Comparison of ENCODE assay signal across 12 cellular contexts in genomic region chr1:51268675-51269033, GRCh38. TPM values are rescaled to one million over a fixed set of nuclear protein-coding genes. Genes with fewer than 3 reads are reported as not detected.
DNase-seq lines count a peak whose midpoint lies in the region; ATAC-seq and TF ChIP-seq lines count a peak whose summit lies in the region.
"Had no signal": no experiment of that assay in that cellular context is flagged by ENCODE, and none has a peak within 500 bp of the region (broad histone marks: within the 10 kb centered on the region; RNA-seq: fewer than 3 reads in every experiment).

No MANE protein-coding gene starts in this region.

- H3K9me1 ChIP-seq in IMR-90 (ENCODE audit: insufficient read depth, low read length): peaks cover 16% of the 10 kb centered on the region

- dilution Hi-C loops in IMR-90 (cut with HindIII; ENCODE audit: low sequenced_read_pairs, unreplicated experiment): no loop called here

- H3K27ac Mint-ChIP-seq in mesothelial cell of epicardium: no peak overlapping the region

- TF ChIP-seq CTCF in heart left ventricle (IDR thresholded peaks at IDR 0.05) (no peak), IMR-90 (conservative IDR thresholded peaks at IDR 0.05; ENCODE audit: low read depth, low read length) (no peak), mesothelial cell of epicardium (IDR thresholded peaks at IDR 0.05; ENCODE audit: unreplicated experiment) (no peak)

- CTCF ChIA-PET in IMR-90 (lab: Yijun Ruan, JAX): no interaction called here

- H3K4me2 ChIP-seq in IMR-90 (ENCODE audit: low read depth, low read length): no peak overlapping the region

- peak overlapping the region; percentile 31 to 68; a peak in 3 of 4 replicates for H4K8ac ChIP-seq in IMR-90 (ENCODE audit: low read depth in 2 of 2, low read length in 2 of 2)

- peak overlapping the region; percentile 88 for H2BK20ac ChIP-seq in IMR-90 (ENCODE audit: low read depth, low read length)

- no peak overlapping the region for H3K4me3 Mint-ChIP-seq in mesothelial cell of epicardium

- peak in 3 of 4 donors; percentile 38 to 63 (median 59) for ATAC-seq in heart left ventricle
- 0 out of 2 replicates have a peak, but pooled peaks have one; percentile 21 for ATAC-seq in IMR-90 (ENCODE audit: low read depth)
- ATAC-seq in aorta (ENCODE audit: low FRiP score): no peak
- ATAC-seq in GM18858 (IDR thresholded peaks at IDR 0.05; ENCODE audit: unreplicated experiment): no peak

- H2AK9ac ChIP-seq in IMR-90 (replicated peaks; ENCODE audit: low read depth, low read length, poor library complexity): no peak overlapping the region

- no peak for TF ChIP-seq POLR2A in heart left ventricle (IDR thresholded peaks at IDR 0.05)
- TF ChIP-seq POLR2A in IMR-90 (IDR thresholded peaks at IDR 0.05; ENCODE audit: low read depth, low read length): no peak

- H3K4me3 ChIP-seq in heart left ventricle: no peak overlapping the region
- H3K4me3 ChIP-seq in IMR-90 (ENCODE audit: insufficient read depth, low read depth, low read length): no peak overlapping the region
- no peak overlapping the region for H3K4me3 ChIP-seq in aorta (ENCODE audit: low read length in 2 of 2)

- BruUV-seq in IMR-90 (replicated peaks; lab: Mats Ljungman, UMichigan): no TSS peak

- H4K20me1 ChIP-seq in IMR-90 (ENCODE audit: insufficient read depth, low read length): peaks cover 29% of the 10 kb centered on the region

- intact Hi-C loops in heart left ventricle (cut with DNase I) (no loop called here), cardiac septum (cut with DNase I) (no loop called here), IMR-90 (cut with micrococcal nuclease) (loop anchor here (10.0 kb wide), 1 partner anchor 156 kb away; no protein-coding TSS in a partner anchor), aorta (cut with DNase I) (no loop called here)

- H3K4me1 ChIP-seq in heart left ventricle (peaks cover 14 to 82% (median 46%) of the 10 kb centered on the region in 12 donors), IMR-90 (ENCODE audit: control insufficient read depth, insufficient read depth, low read length) (peaks cover 14% of the 10 kb centered on the region), aorta (ENCODE audit: control insufficient read depth in 1 of 2, insufficient read depth in 2 of 2, low read length in 2 of 2) (peaks cover 3 to 13% of the 10 kb centered on the region in 2 donors)
- H3K4me1 ChIP-seq: BE2C had no signal

- H4K91ac ChIP-seq in IMR-90 (ENCODE audit: insufficient read depth, low read depth, low read length): peak overlapping the region; percentile 70

- peaks cover 13% of the 10 kb centered on the region for H3K4me1 Mint-ChIP-seq in mesothelial cell of epicardium

- H3K36me3 ChIP-seq in heart left ventricle (peaks cover 0 to 40% (median 23%) of the 10 kb centered on the region in 9 donors), IMR-90 (ENCODE audit: control insufficient read depth, insufficient read depth, low read length) (peaks cover 7% of the 10 kb centered on the region), aorta (ENCODE audit: control insufficient read depth in 1 of 2, insufficient read depth in 2 of 2, low read length in 1 of 2) (no peaks in the 10 kb centered on the region)
- H3K36me3 ChIP-seq: BE2C had no signal

- WGBS in heart left ventricle, 4 donors: 45 to 56% (median 50%) methylated on average over 2 of the region's 2 CpGs
- WGBS in IMR-90 (ENCODE audit: extremely low coverage in 2 of 2, insufficient read length in 1 of 2), 2 experiments: no CpG with 5 or more reads among the region's 2 CpGs
- WGBS in aorta, 2 donors: 28 to 44% methylated on average over 2 of the region's 2 CpGs

- TF ChIP-seq RAD21 in IMR-90 (IDR thresholded peaks at IDR 0.05; ENCODE audit: low read length): no peak

- peak overlapping the region; percentile 89 for H2BK120ac ChIP-seq in IMR-90 (ENCODE audit: low read depth, low read length)

- DNase-seq in heart left ventricle: no peak
- DNase-seq in cardiac septum (ENCODE audit: low spot score): no peak
- no peak for DNase-seq in IMR-90
- no peak for DNase-seq in epithelial cell of prostate (ENCODE audit: low read depth, low spot score)
- no peak for DNase-seq in aorta
- no peak for DNase-seq in NCI-H2081 treated with DMSO at 0.1 percent for 48 hours (lab: John Stamatoyannopoulos, UW)
- DNase-seq in mesothelial cell of epicardium (ENCODE audit: low spot score in 2 of 2, unreplicated experiment in 2 of 2): no peak
- DNase-seq: BE2C, caudate nucleus, NCI-H510A treated with DMSO at 0.1 percent for 48 hours, small intestine had no signal

- no peaks in the 10 kb centered on the region for H3K9me3 ChIP-seq in heart left ventricle
- no peaks in the 10 kb centered on the region for H3K9me3 ChIP-seq in IMR-90 (ENCODE audit: control insufficient read depth, insufficient read depth, low read length)
- H3K9me3 ChIP-seq in aorta (ENCODE audit: control insufficient read depth, low read length): no peaks in the 10 kb centered on the region
- H3K9me3 ChIP-seq: BE2C had no signal

- peak overlapping the region; percentile 83; the same call in 1 of the 2 replicates for H3K4ac ChIP-seq in IMR-90 (ENCODE audit: low read depth, low read length)

- H3K23ac ChIP-seq in IMR-90 (ENCODE audit: low read depth, low read length): peak overlapping the region; percentile 92

- H3K27me3 Mint-ChIP-seq in mesothelial cell of epicardium (ENCODE audit: low read depth): no peaks in the 10 kb centered on the region

- peak overlapping the region; percentile 48 for H2BK5ac ChIP-seq in IMR-90 (ENCODE audit: low read depth, low read length, poor library complexity, severe bottlenecking)

- H3K36me3 Mint-ChIP-seq in mesothelial cell of epicardium: peaks cover 8% of the 10 kb centered on the region

- POLR2A ChIA-PET in IMR-90 (lab: Charles Lee; ENCODE audit: unreplicated experiment): no interaction called here

- in situ Hi-C loops in IMR-90 (cut with MboI; ENCODE audit: low sequenced_read_pairs): no loop called here

- H3K56ac ChIP-seq in IMR-90 (ENCODE audit: extremely low read depth, insufficient read depth, low read length): no peak overlapping the region

- H3K27ac ChIP-seq in heart left ventricle (peak overlapping the region in 6 of 12 donors; percentile 16 to 43 (median 22)), IMR-90 (ENCODE audit: insufficient read depth, low read length) (0 out of 2 replicates have a peak overlapping the region, but pooled peaks have one; percentile 1), epithelial cell of prostate (peak overlapping the region; percentile 82), aorta (ENCODE audit: low read depth in 1 of 2, low read length in 2 of 2) (peak overlapping the region; percentile 39 to 52)

- no peak overlapping the region for H4K5ac ChIP-seq in IMR-90 (ENCODE audit: low read depth, low read length)

- peak overlapping the region; percentile 18; the same call in 1 of the 2 replicates for H3K18ac ChIP-seq in IMR-90 (ENCODE audit: low read depth, low read length)

- H2BK15ac ChIP-seq in IMR-90 (ENCODE audit: low read depth, low read length): peak overlapping the region; percentile 83; the same call in 1 of the 3 replicates

- no peak overlapping the region for H2AFZ ChIP-seq in IMR-90 (replicated peaks; ENCODE audit: low read length, poor library complexity)

- H2AK5ac ChIP-seq in IMR-90 (ENCODE audit: low read depth, low read length): peak overlapping the region; percentile 86; the same call in 1 of the 2 replicates

- peak overlapping the region; percentile 88 for H3K14ac ChIP-seq in IMR-90 (replicated peaks; ENCODE audit: low read depth, low read length)

- no peak overlapping the region for H3K9ac ChIP-seq in IMR-90 (ENCODE audit: low read depth, low read length)

- H3K27me3 ChIP-seq in heart left ventricle: no peaks in the 10 kb centered on the region
- H3K27me3 ChIP-seq in IMR-90 (ENCODE audit: control insufficient read depth, insufficient read depth, low read length): no peaks in the 10 kb centered on the region
- H3K27me3 ChIP-seq in aorta (ENCODE audit: control insufficient read depth in 1 of 2, insufficient read depth in 2 of 2, low read length in 1 of 2): no peaks in the 10 kb centered on the region
- H3K27me3 ChIP-seq: BE2C had no signal

- H3K79me1 ChIP-seq in IMR-90 (ENCODE audit: low read depth in 1 of 2, low read length in 2 of 2): peaks cover 27 to 62% of the 10 kb centered on the region in 2 experiments

- no peaks in the 10 kb centered on the region for H3K9me3 Mint-ChIP-seq in mesothelial cell of epicardium

TF ChIP-seq in IMR-90, 13 proteins besides CTCF, POLR2A, EP300 and RAD21 (continues in another document):
- TF ChIP-seq MXI1 (IDR thresholded peaks at IDR 0.05; ENCODE audit: borderline replicate concordance, low read depth, low read length) (no peak), CEBPB (IDR thresholded peaks at IDR 0.05; ENCODE audit: low read depth, low read length) (no peak), USF2 (IDR thresholded peaks at IDR 0.05; ENCODE audit: low read depth, low read length) (no peak), MAFK (IDR thresholded peaks at IDR 0.05; ENCODE audit: low read depth, low read length) (no peak), BHLHE40 (IDR thresholded peaks at IDR 0.05; ENCODE audit: low read depth, low read length) (no peak), MAZ (IDR thresholded peaks at IDR 0.05; ENCODE audit: borderline replicate concordance, low read depth, low read length) (no peak)

RNA-seq across cellular contexts. Expression of gene RNF11, which starts 32.6 kb away (rescaled TPM):
- total RNA-seq in heart left ventricle (100 to 1,000 TPM in 7 of 9 donors, 10 to 100 TPM in 2; 77.3 to 139 (median 107) TPM), cardiac septum (137 TPM), IMR-90 (2012; rRNA removed) (63.3 and 119 TPM in 2 replicates), aorta (100 to 1,000 TPM; 116 to 151 TPM), mesothelial cell of epicardium (68.5 to 76.7 TPM (median 71.2 TPM) in 3 replicates)
- polyA plus RNA-seq in heart left ventricle (100 to 1,000 TPM in 1 of 2 donors, 10 to 100 TPM in 1; 42.4 to 143 TPM), IMR-90 (2012; rRNA removed) (46.0 and 64.1 TPM in 2 replicates), aorta (100 to 1,000 TPM; 110 to 168 TPM)
- polyA plus RNA-seq in IMR-90 (2012; cell fraction: cytosol; rRNA removed): 15.5 and 22.8 TPM in 2 replicates
- polyA plus RNA-seq in IMR-90 (2012; cell fraction: nucleus; rRNA removed; ENCODE audit: low replicate concordance): 6.3 and 29.0 TPM in 2 replicates

Comparison
In these comparisons a context has a peak if more than half of its experiments do, and no peak if none do; other contexts are left out.
1. ATAC-seq: peak in heart left ventricle (3 of 4) and IMR-90 (single experiment); none in aorta (single experiment) and GM18858 (single experiment).